In the genomic region with DNA sequence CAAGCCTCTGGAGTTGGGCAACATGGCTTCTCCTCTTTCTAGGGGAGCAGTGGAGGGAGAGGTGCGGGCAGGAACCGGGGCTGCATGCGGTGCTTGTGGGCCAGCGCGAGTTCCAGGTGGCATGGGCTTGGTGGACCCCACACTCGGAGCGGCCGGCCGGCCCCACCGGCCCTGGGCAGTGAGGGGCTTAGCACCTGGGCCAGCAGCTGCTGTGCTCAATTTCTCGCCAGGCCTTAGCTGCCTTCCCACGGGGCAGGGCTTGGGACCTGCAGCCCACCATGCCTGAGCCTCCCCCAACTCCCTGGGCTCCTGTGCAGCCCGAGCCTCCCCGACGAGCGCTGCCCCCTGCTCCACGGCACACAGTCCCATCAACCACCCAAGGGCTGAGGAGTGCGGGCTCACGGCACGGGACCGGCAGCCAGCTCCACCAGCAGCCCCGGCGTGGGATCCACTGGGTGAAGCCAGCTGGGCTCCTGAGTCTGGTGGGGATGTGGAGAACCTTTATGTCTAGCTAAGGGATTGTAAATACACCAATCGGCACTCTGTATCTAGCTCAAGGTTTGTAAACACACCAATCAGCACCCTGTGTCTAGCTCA, we compare ENCODE assay signal across 14 cellular contexts. TPM values are rescaled to one million over a fixed set of nuclear protein-coding genes. Genes with fewer than 3 reads are reported as not detected.
A peak's percentile ranks its signal among the peaks of the same experiment; 100 is the strongest.
DNase-seq lines count a peak whose midpoint lies in the region; ATAC-seq, FAIRE-seq and TF ChIP-seq lines count a peak whose summit lies in the region.
"Not testable (repeated sequence)": the region's sequence is repeated elsewhere in the genome, so short reads cannot be mapped to it uniquely, and the experiment has no call there.
"Had no signal": no experiment of that assay in that cellular context is flagged by ENCODE, and none has a peak within 500 bp of the region (broad histone marks: within the 10 kb centered on the region; RNA-seq: fewer than 3 reads in every experiment).

No MANE protein-coding gene starts in this region.

- WGBS in GM12878 (ENCODE audit: insufficient coverage, insufficient replicate concordance, low lambda C conversion rate, missing lambda C conversion rate), result 96% methylated on average over 13 of the region's 24 CpGs

- H2AFZ ChIP-seq in DND-41 (ENCODE audit: low read depth, low read length), result peak overlapping the region; percentile 78
- peak overlapping the region; percentile 85 for H2AFZ ChIP-seq in GM12878 (ENCODE audit: control insufficient read depth, low read depth, low read length)

- H3K27ac Mint-ChIP-seq in T-helper 2 cell treated with Interferon-gamma antibody and Interleukin-4, amounts not matched to agents 5 μg/mL and 100 μg/mL, for 36 hours, result peak overlapping the region; percentile 91
- peak overlapping the region; percentile 89 for H3K27ac Mint-ChIP-seq in activated CD8-positive, alpha-beta T cell treated with anti-CD3 and anti-CD28 coated beads, Interleukin-2, amount 10 ng/mL, durations not matched to agents 7 days and 5 days
- H3K27ac Mint-ChIP-seq in activated naive CD4-positive, alpha-beta T cell treated with anti-CD3 and anti-CD28 coated beads for 36 hours, result peak overlapping the region; percentile 95
- peak overlapping the region; percentile 87 to 96 (median 94) for H3K27ac Mint-ChIP-seq in naive thymus-derived CD4-positive, alpha-beta T cell
- H3K27ac Mint-ChIP-seq in stimulated activated naive B cell treated with anti-CD40 and anti-IgM and Interleukin-4, amounts not matched to agents 10 μg/mL and 1 μg/mL and 100 μg/mL, for 72 hours, result peak overlapping the region; percentile 91

- H3K4me2 ChIP-seq in BLaER1, result 0 out of 2 replicates have a peak overlapping the region, but pooled peaks have one; percentile 42
- peak overlapping the region; percentile 47 for H3K4me2 ChIP-seq in DND-41 (ENCODE audit: insufficient read depth, low read length)
- not testable (repeated sequence) for H3K4me2 ChIP-seq in GM12878 (ENCODE audit: control insufficient read depth, insufficient read depth)

- RAD21 ChIA-PET in GM12878 (lab: Charles Lee; ENCODE audit: unreplicated experiment), result interaction anchor here (1.5 kb wide), 1 partner anchor 66 kb away, joined by 3 read pairs; no protein-coding TSS in a partner anchor

- intact Hi-C loops in activated naive CD4-positive, alpha-beta T cell treated with anti-CD3 and anti-CD28 coated beads for 36 hours (cut with micrococcal nuclease), result loop anchor here (1.0 to 2.0 kb wide), 5 partner anchors 12 to 43 kb away; a partner anchor contains a TSS
- intact Hi-C loops in GM12878 (cut with micrococcal nuclease; ENCODE audit: unreplicated experiment), result not testable (repeated sequence)
- intact Hi-C loops in naive thymus-derived CD4-positive, alpha-beta T cell (cut with micrococcal nuclease), result loop anchor here (1.0 to 2.0 kb wide), 4 partner anchors 13 to 63 kb away; a partner anchor contains a TSS

- CTCF ChIA-PET in activated CD8-positive, alpha-beta T cell treated with anti-CD3 and anti-CD28 coated beads, Interleukin-2, amount 10 ng/mL, durations not matched to agents 7 days and 5 days (lab: Charles Lee), result interaction anchor here (1.3 kb wide), 1 partner anchor 66 kb away, joined by 7 read pairs; no protein-coding TSS in a partner anchor
- CTCF ChIA-PET in activated naive CD4-positive, alpha-beta T cell treated with anti-CD3 and anti-CD28 coated beads for 36 hours (lab: Charles Lee), result interaction anchor here (1.4 to 1.7 kb wide), 3 partner anchors 11 to 66 kb away, joined by 4 to 10 read pairs (median 4); no protein-coding TSS in a partner anchor
- CTCF ChIA-PET in GM12878 (lab: Yijun Ruan, JAX), result not testable (repeated sequence)
- CTCF ChIA-PET in naive thymus-derived CD4-positive, alpha-beta T cell (lab: Charles Lee), result interaction anchor here (0.9 to 3.8 kb wide), 5 partner anchors 14 to 67 kb away, joined by 3 to 16 read pairs (median 4); no protein-coding TSS in a partner anchor

- SMC1A ChIA-PET in GM12878 (lab: Charles Lee; ENCODE audit: uncharacterized antibody, unreplicated experiment), result not testable (repeated sequence)

- DNase-seq in DND-41; T-helper 2 cell treated with Interferon-gamma antibody and Interleukin-4, amounts not matched to agents 5 μg/mL and 100 μg/mL, for 36 hours (ENCODE audit: low spot score); activated CD8-positive, alpha-beta T cell treated with anti-CD3 and anti-CD28 coated beads, Interleukin-2, amount 10 ng/mL, durations not matched to agents 7 days and 5 days; activated naive CD4-positive, alpha-beta T cell treated with anti-CD3 and anti-CD28 coated beads for 36 hours; GM12878 (ENCODE audit: low read depth, low spot score); naive thymus-derived CD4-positive, alpha-beta T cell; stimulated activated naive B cell treated with anti-CD40 and anti-IgM and Interleukin-4, amounts not matched to agents 10 μg/mL and 1 μg/mL and 100 μg/mL, for 72 hours: not testable (repeated sequence)

- BruUV-seq in GM12878 (replicated peaks; lab: Mats Ljungman, UMichigan), result not testable (repeated sequence)

- H3K79me2 ChIP-seq in DND-41 (ENCODE audit: insufficient read depth, low read length); GM12878 (ENCODE audit: control insufficient read depth, insufficient read depth, low read length): not testable (repeated sequence)

- not testable (repeated sequence) for H3K4me3 ChIP-seq in BLaER1; GM12878; naive thymus-derived CD4-positive, alpha-beta T cell (ENCODE audit: low read length)
- peak overlapping the region in 1 of 2 experiments; percentile 29; a peak in 1 of 4 replicates for H3K4me3 ChIP-seq in DND-41 (ENCODE audit: low read depth in 1 of 2, low read length in 2 of 2)

- H3K9me3 Mint-ChIP-seq in T-helper 2 cell treated with Interferon-gamma antibody and Interleukin-4, amounts not matched to agents 5 μg/mL and 100 μg/mL, for 36 hours, result peaks cover 20% of the 10 kb centered on the region
- not testable (repeated sequence) for H3K9me3 Mint-ChIP-seq in activated CD8-positive, alpha-beta T cell treated with anti-CD3 and anti-CD28 coated beads, Interleukin-2, amount 10 ng/mL, durations not matched to agents 7 days and 5 days (ENCODE audit: insufficient read depth); stimulated activated naive B cell treated with anti-CD40 and anti-IgM and Interleukin-4, amounts not matched to agents 10 μg/mL and 1 μg/mL and 100 μg/mL, for 72 hours
- peaks cover 21% of the 10 kb centered on the region for H3K9me3 Mint-ChIP-seq in activated naive CD4-positive, alpha-beta T cell treated with anti-CD3 and anti-CD28 coated beads for 36 hours
- peaks cover 0 to 12% (median 5%) of the 10 kb centered on the region in 11 donors for H3K9me3 Mint-ChIP-seq in naive thymus-derived CD4-positive, alpha-beta T cell

- not testable (repeated sequence) for TF ChIP-seq POLR2A in GM12878 (IDR thresholded peaks at IDR 0.05; ENCODE audit: low read depth, low read length)

- peak; percentile 23; the same call in 1 of the 3 replicates for ATAC-seq in DND-41 (ENCODE audit: insufficient read depth, low read depth)
- ATAC-seq in activated CD8-positive, alpha-beta T cell treated with anti-CD3 and anti-CD28 coated beads, Interleukin-2, amount 10 ng/mL, durations not matched to agents 7 days and 5 days; GM12878; naive thymus-derived CD4-positive, alpha-beta T cell; stimulated activated naive B cell treated with anti-CD40 and anti-IgM and Interleukin-4, amounts not matched to agents 10 μg/mL and 1 μg/mL and 100 μg/mL, for 72 hours (replicated peaks): not testable (repeated sequence)

- not testable (repeated sequence) for H3K36me3 ChIP-seq in BLaER1; DND-41 (ENCODE audit: insufficient read depth, low read length); GM12878 (ENCODE audit: control insufficient read depth in 2 of 2, insufficient read depth in 2 of 2, low read length in 1 of 2); naive thymus-derived CD4-positive, alpha-beta T cell (ENCODE audit: control insufficient read depth in 2 of 3, insufficient read depth in 3 of 3, low read length in 3 of 3)

- not testable (repeated sequence) for H3K27ac ChIP-seq in BLaER1
- H3K27ac ChIP-seq in DND-41 (ENCODE audit: low read length) (peak overlapping the region; percentile 94), GM12878 (ENCODE audit: control insufficient read depth, insufficient read depth) (0 out of 2 replicates have a peak overlapping the region, but pooled peaks have one; percentile 9)
- H3K27ac ChIP-seq in naive thymus-derived CD4-positive, alpha-beta T cell (ENCODE audit: low read depth, low read length), result peak overlapping the region; percentile 51

- H3K9me3 ChIP-seq in BLaER1; DND-41 (ENCODE audit: insufficient read depth, low read length, severe bottlenecking); GM12878 (replicated peaks; ENCODE audit: control insufficient read depth, insufficient read depth, low read length); naive thymus-derived CD4-positive, alpha-beta T cell (ENCODE audit: control insufficient read depth in 2 of 3, low read length in 3 of 3): not testable (repeated sequence)

- H3K27me3 Mint-ChIP-seq in T-helper 2 cell treated with Interferon-gamma antibody and Interleukin-4, amounts not matched to agents 5 μg/mL and 100 μg/mL, for 36 hours (ENCODE audit: low read depth); activated CD8-positive, alpha-beta T cell treated with anti-CD3 and anti-CD28 coated beads, Interleukin-2, amount 10 ng/mL, durations not matched to agents 7 days and 5 days (ENCODE audit: low read depth); activated naive CD4-positive, alpha-beta T cell treated with anti-CD3 and anti-CD28 coated beads for 36 hours (ENCODE audit: low read depth); naive thymus-derived CD4-positive, alpha-beta T cell; stimulated activated naive B cell treated with anti-CD40 and anti-IgM and Interleukin-4, amounts not matched to agents 10 μg/mL and 1 μg/mL and 100 μg/mL, for 72 hours: not testable (repeated sequence)

- FAIRE-seq in GM12878 (lab: Jason Lieb, UNC), result not testable (repeated sequence)

- H3K4me1 ChIP-seq in BLaER1 (peaks cover 39% of the 10 kb centered on the region), DND-41 (ENCODE audit: insufficient read depth, low read length) (peaks cover 62% of the 10 kb centered on the region)
- H3K4me1 ChIP-seq in GM12878 (ENCODE audit: control insufficient read depth, insufficient read depth, low read length), result not testable (repeated sequence)
- peaks cover 4 to 30% of the 10 kb centered on the region in 2 donors for H3K4me1 ChIP-seq in naive thymus-derived CD4-positive, alpha-beta T cell (ENCODE audit: control insufficient read depth in 2 of 2, insufficient read depth in 2 of 2, low read length in 2 of 2)

- POLR2A ChIA-PET in activated CD8-positive, alpha-beta T cell treated with anti-CD3 and anti-CD28 coated beads, Interleukin-2, amount 10 ng/mL, durations not matched to agents 7 days and 5 days (lab: Charles Lee); GM12878 (lab: Charles Lee): not testable (repeated sequence)
- POLR2A ChIA-PET in naive thymus-derived CD4-positive, alpha-beta T cell (lab: Charles Lee), result interaction anchor here (0.6 to 4.4 kb wide), 5 partner anchors 13 to 66 kb away, joined by 3 to 45 read pairs (median 6); no protein-coding TSS in a partner anchor

- H3K36me3 Mint-ChIP-seq in T-helper 2 cell treated with Interferon-gamma antibody and Interleukin-4, amounts not matched to agents 5 μg/mL and 100 μg/mL, for 36 hours (ENCODE audit: low read depth), result peaks cover 19% of the 10 kb centered on the region
- peaks cover 38% of the 10 kb centered on the region for H3K36me3 Mint-ChIP-seq in activated CD8-positive, alpha-beta T cell treated with anti-CD3 and anti-CD28 coated beads, Interleukin-2, amount 10 ng/mL, durations not matched to agents 7 days and 5 days (ENCODE audit: low read depth)
- H3K36me3 Mint-ChIP-seq in activated naive CD4-positive, alpha-beta T cell treated with anti-CD3 and anti-CD28 coated beads for 36 hours (ENCODE audit: low read depth), result peaks cover 41% of the 10 kb centered on the region
- H3K36me3 Mint-ChIP-seq in naive thymus-derived CD4-positive, alpha-beta T cell, result peaks cover 0 to 33% (median 3%) of the 10 kb centered on the region in 5 donors
- H3K36me3 Mint-ChIP-seq in stimulated activated naive B cell treated with anti-CD40 and anti-IgM and Interleukin-4, amounts not matched to agents 10 μg/mL and 1 μg/mL and 100 μg/mL, for 72 hours, result peaks cover 0 to 23% of the 10 kb centered on the region in 2 donors

- not testable (repeated sequence) for H3K9ac ChIP-seq in BLaER1; GM12878 (ENCODE audit: control insufficient read depth, insufficient read depth, low read length)
- peak overlapping the region; percentile 45 for H3K9ac ChIP-seq in DND-41 (ENCODE audit: low read depth, low read length)

- TF ChIP-seq EP300 in GM12878 (IDR thresholded peaks at IDR 0.05; ENCODE audit: borderline replicate concordance in 1 of 2, control insufficient read depth in 1 of 2, low read depth in 2 of 2, low read length in 2 of 2), result not testable (repeated sequence)

- not testable (repeated sequence) for TF ChIP-seq CTCF in DND-41 (IDR thresholded peaks at IDR 0.05; ENCODE audit: borderline replicate concordance, extremely low read depth, low read length, poor library complexity, severe bottlenecking); GM12878 (IDR thresholded peaks at IDR 0.05 in 2 of 3, conservative IDR thresholded peaks at IDR 0.05 in 1 of 3; ENCODE audit: control insufficient read depth in 2 of 3, extremely low read depth in 1 of 3, insufficient read depth in 1 of 3, low read depth in 3 of 3, low read length in 3 of 3)

- not testable (repeated sequence) for TF ChIP-seq RAD21 in GM12878 (IDR thresholded peaks at IDR 0.05; ENCODE audit: insufficient read depth, low read depth, low read length)

- in situ Hi-C loops in GM12878 (cut with MboI), result not testable (repeated sequence)

- peaks cover 34% of the 10 kb centered on the region for H3K4me1 Mint-ChIP-seq in T-helper 2 cell treated with Interferon-gamma antibody and Interleukin-4, amounts not matched to agents 5 μg/mL and 100 μg/mL, for 36 hours (ENCODE audit: low read depth)
- peaks cover 47% of the 10 kb centered on the region for H3K4me1 Mint-ChIP-seq in activated CD8-positive, alpha-beta T cell treated with anti-CD3 and anti-CD28 coated beads, Interleukin-2, amount 10 ng/mL, durations not matched to agents 7 days and 5 days (ENCODE audit: low read depth)
- H3K4me1 Mint-ChIP-seq in activated naive CD4-positive, alpha-beta T cell treated with anti-CD3 and anti-CD28 coated beads for 36 hours (ENCODE audit: low read depth), result peaks cover 69% of the 10 kb centered on the region
- peaks cover 23 to 71% (median 63%) of the 10 kb centered on the region in 7 donors for H3K4me1 Mint-ChIP-seq in naive thymus-derived CD4-positive, alpha-beta T cell
- peaks cover 49 to 60% of the 10 kb centered on the region in 2 donors for H3K4me1 Mint-ChIP-seq in stimulated activated naive B cell treated with anti-CD40 and anti-IgM and Interleukin-4, amounts not matched to agents 10 μg/mL and 1 μg/mL and 100 μg/mL, for 72 hours

- not testable (repeated sequence) for H3K27me3 ChIP-seq in BLaER1; DND-41 (ENCODE audit: insufficient read depth, low read length, poor library complexity); GM12878 (replicated peaks in 1 of 2; ENCODE audit: control insufficient read depth in 2 of 2, insufficient read depth in 2 of 2, low read length in 1 of 2); naive thymus-derived CD4-positive, alpha-beta T cell (ENCODE audit: control insufficient read depth in 2 of 2, insufficient read depth in 2 of 2, low read length in 2 of 2)

- not testable (repeated sequence) for H4K20me1 ChIP-seq in BLaER1; DND-41 (ENCODE audit: insufficient read depth, low read length); GM12878 (ENCODE audit: control insufficient read depth, insufficient read depth)

- peak overlapping the region; percentile 65 for H3K4me3 Mint-ChIP-seq in T-helper 2 cell treated with Interferon-gamma antibody and Interleukin-4, amounts not matched to agents 5 μg/mL and 100 μg/mL, for 36 hours
- peak overlapping the region; percentile 40 for H3K4me3 Mint-ChIP-seq in activated CD8-positive, alpha-beta T cell treated with anti-CD3 and anti-CD28 coated beads, Interleukin-2, amount 10 ng/mL, durations not matched to agents 7 days and 5 days
- peak overlapping the region; percentile 70 for H3K4me3 Mint-ChIP-seq in activated naive CD4-positive, alpha-beta T cell treated with anti-CD3 and anti-CD28 coated beads for 36 hours
- H3K4me3 Mint-ChIP-seq in naive thymus-derived CD4-positive, alpha-beta T cell, result peak overlapping the region in 9 of 10 donors; percentile 36 to 80 (median 70)
- peak overlapping the region; percentile 32 to 78 for H3K4me3 Mint-ChIP-seq in stimulated activated naive B cell treated with anti-CD40 and anti-IgM and Interleukin-4, amounts not matched to agents 10 μg/mL and 1 μg/mL and 100 μg/mL, for 72 hours

RNA-seq across cellular contexts. Expression of a gene that starts 38.2 kb away (rescaled TPM):
- under 1 TPM in 1 of 2 experiments, not detected in 1; 0.13 TPM for total RNA-seq in activated CD8-positive, alpha-beta T cell treated with anti-CD3 and anti-CD28 coated beads, Interleukin-2, amount 10 ng/mL, durations not matched to agents 7 days and 5 days
- 1 to 10 TPM; 2.4 to 2.6 TPM for total RNA-seq in activated naive CD4-positive, alpha-beta T cell treated with anti-CD3 and anti-CD28 coated beads for 36 hours
- not detected in 2 replicates for total RNA-seq in GM12878 (2013; cell fraction: nucleolus; rRNA removed)
- total RNA-seq in GM12878 (2014; rRNA removed) (not detected in 2 replicates), GM12878 (2014; rRNA removed; fragmentation: Illumina TruSeq; extraction: Trizol) (0.04 TPM in 1 of 2 replicates, not detected in the other), GM12878 (2021) (not detected in 2 replicates)
- not detected for polyA plus RNA-seq in GM12878 (2011; ENCODE audit: low read depth)
- polyA plus RNA-seq in GM12878 (2011; rRNA removed) (0.23 and 0.40 TPM in 2 replicates), GM12878 (2014; fragmentation: Illumina TruSeq; extraction: Trizol) (0.06 TPM in 1 of 2 replicates, not detected in the other), GM12878 (2014; fragmentation: Nextera tagmentation; extraction: Ambion mirVana) (not detected), GM12878 (2014; rRNA removed) (not detected in 2 replicates), GM12878 (2016; fragmentation: Nextera tagmentation; extraction: Ambion mirVana) (not detected)
- 0.10 and 0.19 TPM in 2 replicates for polyA plus RNA-seq in GM12878 (2011; cell fraction: cytosol; rRNA removed)
- polyA plus RNA-seq in GM12878 (2011; cell fraction: nucleus; rRNA removed), result 0.31 and 0.84 TPM in 2 replicates
- not detected in 2 replicates for polyA plus RNA-seq in GM12878 (2012)
- 0.36 TPM in 1 of 2 replicates, not detected in the other for polyA minus RNA-seq in GM12878 (2011; rRNA and poly(A)+ RNA removed)
- not detected in 2 replicates for polyA minus RNA-seq in GM12878 (2011; cell fraction: cytosol; rRNA and poly(A)+ RNA removed)
- 0.29 and 0.48 TPM in 2 replicates for polyA minus RNA-seq in GM12878 (2011; cell fraction: nucleus; rRNA and poly(A)+ RNA removed)
- 1 to 10 TPM in 4 of 5 experiments, under 1 TPM in 1; 0.27 to 3.2 (median 2.3) TPM for total RNA-seq in naive thymus-derived CD4-positive, alpha-beta T cell
- under 1 TPM; 0.39 to 0.50 TPM for polyA plus RNA-seq in naive thymus-derived CD4-positive, alpha-beta T cell
- total RNA-seq: G401, H1, IMR-90, LHCN-M2, PC-9 had no signal
- polyA plus RNA-seq: AG04450, H1, IMR-90 had no signal

RNA-seq across cellular contexts. Expression of a gene that starts 43.3 kb away (rescaled TPM):
- 100 to 1,000 TPM; 192 to 222 TPM for total RNA-seq in activated CD8-positive, alpha-beta T cell treated with anti-CD3 and anti-CD28 coated beads, Interleukin-2, amount 10 ng/mL, durations not matched to agents 7 days and 5 days
- 100 to 1,000 TPM; 362 to 365 TPM for total RNA-seq in activated naive CD4-positive, alpha-beta T cell treated with anti-CD3 and anti-CD28 coated beads for 36 hours
- total RNA-seq in GM12878 (2013; cell fraction: nucleolus; rRNA removed), result 16.0 and 27.0 TPM in 2 replicates
- total RNA-seq in GM12878 (2014; rRNA removed), result 37.2 and 41.6 TPM in 2 replicates
- 50.5 and 52.1 TPM in 2 replicates for total RNA-seq in GM12878 (2014; rRNA removed; fragmentation: Illumina TruSeq; extraction: Trizol)
- 43.6 and 55.2 TPM in 2 replicates for total RNA-seq in GM12878 (2021)
- polyA plus RNA-seq in GM12878 (2011; ENCODE audit: low read depth), result 13.7 TPM
- 49.7 and 61.0 TPM in 2 replicates for polyA plus RNA-seq in GM12878 (2011; rRNA removed)
- 27.1 and 28.6 TPM in 2 replicates for polyA plus RNA-seq in GM12878 (2011; cell fraction: cytosol; rRNA removed)
- polyA plus RNA-seq in GM12878 (2011; cell fraction: nucleus; rRNA removed), result 17.1 and 20.2 TPM in 2 replicates
- 12.5 and 28.8 TPM in 2 replicates for polyA plus RNA-seq in GM12878 (2012)
- 66.0 and 78.2 TPM in 2 replicates for polyA plus RNA-seq in GM12878 (2014; fragmentation: Illumina TruSeq; extraction: Trizol)
- polyA plus RNA-seq in GM12878 (2014; fragmentation: Nextera tagmentation; extraction: Ambion mirVana), result 10 to 100 TPM; 53.5 to 63.2 TPM
- 29.6 and 40.9 TPM in 2 replicates for polyA plus RNA-seq in GM12878 (2014; rRNA removed)
- polyA plus RNA-seq in GM12878 (2016; fragmentation: Nextera tagmentation; extraction: Ambion mirVana), result 10 to 100 TPM; 31.8 to 35.3 TPM
- polyA minus RNA-seq in GM12878 (2011; rRNA and poly(A)+ RNA removed), result 37.3 and 38.3 TPM in 2 replicates
- polyA minus RNA-seq in GM12878 (2011; cell fraction: cytosol; rRNA and poly(A)+ RNA removed), result 19.5 and 22.1 TPM in 2 replicates
- 15.1 and 16.5 TPM in 2 replicates for polyA minus RNA-seq in GM12878 (2011; cell fraction: nucleus; rRNA and poly(A)+ RNA removed)
- 100 to 1,000 TPM; 303 to 633 (median 519) TPM for total RNA-seq in naive thymus-derived CD4-positive, alpha-beta T cell
- polyA plus RNA-seq in naive thymus-derived CD4-positive, alpha-beta T cell, result 1,000 to 10,000 TPM; 2,291 to 2,521 TPM
- total RNA-seq: G401, H1, IMR-90, LHCN-M2 had no signal
- polyA plus RNA-seq: H1, IMR-90 had no signal
